20 cellular contexts compared by ENCODE assay signal in the genomic region with DNA sequence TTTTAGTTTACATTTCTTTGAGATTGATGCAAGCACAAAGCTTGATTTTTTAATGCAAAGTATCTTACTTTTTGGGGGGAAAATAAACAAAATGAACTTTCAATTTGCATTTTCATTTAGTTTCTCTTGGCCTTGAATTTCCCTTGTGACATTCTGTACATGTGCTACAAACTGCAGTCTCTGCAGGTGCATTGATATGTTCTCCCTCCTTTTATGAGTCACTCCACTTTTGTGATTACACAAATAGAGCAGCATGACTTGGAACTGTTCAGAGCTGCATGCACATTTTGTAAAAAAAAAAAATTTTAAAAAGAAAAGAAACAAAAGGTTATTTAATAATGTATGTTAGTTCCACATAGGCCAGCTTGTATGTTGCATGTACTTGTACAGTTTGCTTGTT.
"Had no signal": no experiment of that assay in that cellular context is flagged by ENCODE, and none has a peak within 500 bp of the region (broad histone marks: within the 10 kb centered on the region; RNA-seq: fewer than 3 reads in every experiment).

No MANE protein-coding gene starts in this region.

- H3K27ac ChIP-seq: VCaP had no signal

- H3K4me3 Mint-ChIP-seq: activated CD8-positive, alpha-beta T cell treated with anti-CD3 and anti-CD28 coated beads for 36 hours; activated naive CD4-positive, alpha-beta T cell treated with anti-CD3 and anti-CD28 coated beads, Interleukin-2, amount 50 U/mL, for 24 hours; activated T-cell treated with anti-CD3 and anti-CD28 coated beads, Interleukin-2, amount 50 U/mL, for 72 hours; central memory CD8-positive, alpha-beta T cell; T-cell had no signal

- H3K36me3 Mint-ChIP-seq: activated naive CD4-positive, alpha-beta T cell treated with anti-CD3 and anti-CD28 coated beads, Interleukin-2, amount 50 U/mL, for 24 hours; T-cell had no signal

- DNase-seq: activated CD4-positive, CD25-positive, alpha-beta regulatory T cell; activated CD8-positive, alpha-beta memory T cell treated with anti-CD3 and anti-CD28 coated beads, Interleukin-2, amount 50 U/mL, for 4 hours; activated CD8-positive, alpha-beta T cell treated with anti-CD3 and anti-CD28 coated beads for 36 hours; activated T-cell treated with anti-CD3 and anti-CD28 coated beads, Interleukin-2, amount 50 U/mL, for 72 hours; aorta; cortex of kidney; NCI-H1048; NCI-H146; NCI-H187 treated with DMSO at 0.1 percent for 48 hours; NCI-H2081 treated with DMSO at 0.1 percent for 48 hours; NCI-H446; NCI-H524; SIG-M5; T-cell; T-helper 2 cell; T1000 had no signal

- H3K4me1 Mint-ChIP-seq: activated naive CD4-positive, alpha-beta T cell treated with anti-CD3 and anti-CD28 coated beads, Interleukin-2, amount 50 U/mL, for 24 hours; central memory CD8-positive, alpha-beta T cell; T-cell had no signal

- H3K9me3 Mint-ChIP-seq: activated CD8-positive, alpha-beta T cell treated with anti-CD3 and anti-CD28 coated beads for 36 hours; activated naive CD4-positive, alpha-beta T cell treated with anti-CD3 and anti-CD28 coated beads, Interleukin-2, amount 50 U/mL, for 24 hours; activated T-cell treated with anti-CD3 and anti-CD28 coated beads, Interleukin-2, amount 50 U/mL, for 72 hours; activated T-helper 2 cell treated with anti-CD3 and anti-CD28 coated beads, Interferon-gamma antibody, Interleukin-2, Interleukin-4, amounts not matched to agents 10 μg/mL and 5 μg/mL and 100 μg/mL, durations not matched to agents 14 hours and 24 hours and 36 hours; central memory CD8-positive, alpha-beta T cell; T-cell had no signal

- ATAC-seq: activated CD8-positive, alpha-beta T cell treated with anti-CD3 and anti-CD28 coated beads for 36 hours; activated T-cell treated with anti-CD3 and anti-CD28 coated beads, Interleukin-2, amount 50 U/mL, for 72 hours; T-cell had no signal

- H3K27ac Mint-ChIP-seq: activated CD8-positive, alpha-beta T cell treated with anti-CD3 and anti-CD28 coated beads for 36 hours; activated naive CD4-positive, alpha-beta T cell treated with anti-CD3 and anti-CD28 coated beads, Interleukin-2, amount 50 U/mL, for 24 hours; activated T-cell treated with anti-CD3 and anti-CD28 coated beads, Interleukin-2, amount 50 U/mL, for 72 hours; activated T-helper 2 cell treated with anti-CD3 and anti-CD28 coated beads, Interferon-gamma antibody, Interleukin-2, Interleukin-4, amounts not matched to agents 10 μg/mL and 5 μg/mL and 100 μg/mL, durations not matched to agents 14 hours and 24 hours and 36 hours; T-cell had no signal
